Comparison of ENCODE assay signal across 10 cellular contexts in genomic region chr1:16183157-16183556, GRCh38. TPM values are rescaled to one million over a fixed set of nuclear protein-coding genes. Genes with fewer than 3 reads are reported as not detected.
A peak's percentile ranks its signal among the peaks of the same experiment; 100 is the strongest.
DNase-seq lines count a peak whose midpoint lies in the region; FAIRE-seq and TF ChIP-seq lines count a peak whose summit lies in the region.
"Had no signal": no experiment of that assay in that cellular context is flagged by ENCODE, and none has a peak within 500 bp of the region (broad histone marks: within the 10 kb centered on the region; RNA-seq: fewer than 3 reads in every experiment).

No MANE protein-coding gene starts in this region.

- H3K4me3 Mint-ChIP-seq in astrocyte (ENCODE audit: unreplicated experiment) (no peak overlapping the region), CD14-positive monocyte (no peak overlapping the region)
- H3K4me3 Mint-ChIP-seq in activated CD4-positive, alpha-beta T cell treated with anti-CD3 and anti-CD28 coated beads, Interleukin-2, amount 10 ng/mL, durations not matched to agents 24 days and 14 days, result no peak overlapping the region

- FAIRE-seq in astrocyte (lab: Jason Lieb, UNC), result no peak
- FAIRE-seq: G401.6, GM19239 had no signal

- no peak overlapping the region for H3K4me3 ChIP-seq in astrocyte (ENCODE audit: insufficient read depth, low read depth, low read length)
- no peak overlapping the region for H3K4me3 ChIP-seq in thyroid gland (replicated peaks in 1 of 3)

- H3K27ac ChIP-seq in astrocyte (ENCODE audit: low read depth, low read length) (no peak overlapping the region), thyroid gland (peak overlapping the region in 2 of 3 donors; percentile 43 to 92)

- H3K9me3 Mint-ChIP-seq in astrocyte (ENCODE audit: unreplicated experiment), result no peaks in the 10 kb centered on the region
- H3K9me3 Mint-ChIP-seq in activated CD4-positive, alpha-beta T cell treated with anti-CD3 and anti-CD28 coated beads, Interleukin-2, amount 10 ng/mL, durations not matched to agents 24 days and 14 days, result no peaks in the 10 kb centered on the region
- peaks cover 0 to under 1% (median 0%) of the 10 kb centered on the region in 7 donors for H3K9me3 Mint-ChIP-seq in CD14-positive monocyte

- H3K36me3 ChIP-seq in astrocyte (ENCODE audit: insufficient read depth, low read length), result no peaks in the 10 kb centered on the region
- no peaks in the 10 kb centered on the region for H3K36me3 ChIP-seq in thyroid gland

- H3K79me2 ChIP-seq in astrocyte (ENCODE audit: insufficient read depth, low read length), result no peaks in the 10 kb centered on the region

- H3K4me1 Mint-ChIP-seq in astrocyte (ENCODE audit: low read depth, unreplicated experiment) (peaks cover 31% of the 10 kb centered on the region), CD14-positive monocyte (no peaks in the 10 kb centered on the region)
- H3K4me1 Mint-ChIP-seq in activated CD4-positive, alpha-beta T cell treated with anti-CD3 and anti-CD28 coated beads, Interleukin-2, amount 10 ng/mL, durations not matched to agents 24 days and 14 days, result no peaks in the 10 kb centered on the region

- WGBS in thyroid gland, 2 donors, result 37% methylated on average over 13 of the region's 13 CpGs

- H3K27me3 Mint-ChIP-seq in astrocyte (ENCODE audit: low read depth, unreplicated experiment) (no peaks in the 10 kb centered on the region), CD14-positive monocyte (ENCODE audit: low read depth in 3 of 3) (peaks cover 0 to 5% (median 0%) of the 10 kb centered on the region in 3 donors)
- peaks cover 2% of the 10 kb centered on the region for H3K27me3 Mint-ChIP-seq in activated CD4-positive, alpha-beta T cell treated with anti-CD3 and anti-CD28 coated beads, Interleukin-2, amount 10 ng/mL, durations not matched to agents 24 days and 14 days

- no peaks in the 10 kb centered on the region for H3K36me3 Mint-ChIP-seq in astrocyte (ENCODE audit: low read depth, unreplicated experiment)
- no peaks in the 10 kb centered on the region for H3K36me3 Mint-ChIP-seq in activated CD4-positive, alpha-beta T cell treated with anti-CD3 and anti-CD28 coated beads, Interleukin-2, amount 10 ng/mL, durations not matched to agents 24 days and 14 days (ENCODE audit: low read depth)
- H3K36me3 Mint-ChIP-seq in CD14-positive monocyte, result no peaks in the 10 kb centered on the region

- no peaks in the 10 kb centered on the region for H4K20me1 ChIP-seq in astrocyte (ENCODE audit: insufficient read depth, low read length)

- DNase-seq in HT-29 (ENCODE audit: low spot score), result peak; percentile 79
- DNase-seq in astrocyte (ENCODE audit: low read depth), result peak; percentile 92
- DNase-seq in islet precursor cell, result peak; percentile 38
- DNase-seq in thyroid gland, result peak; percentile 73 to 81
- DNase-seq in activated CD4-positive, alpha-beta T cell treated with anti-CD3 and anti-CD28 coated beads, Interleukin-2, amount 10 ng/mL, durations not matched to agents 24 days and 14 days, result no peak
- no peak for DNase-seq in CD14-positive monocyte (ENCODE audit: low spot score)
- DNase-seq in NCI-H2171 treated with DMSO at 0.1 percent for 48 hours (lab: John Stamatoyannopoulos, UW), result no peak
- DNase-seq: amniotic stem cell had no signal

- H3K4me2 ChIP-seq in astrocyte (ENCODE audit: low read length), result no peak overlapping the region

- no peak overlapping the region for H3K9ac ChIP-seq in astrocyte (ENCODE audit: low read length)

- no peaks in the 10 kb centered on the region for H3K9me3 ChIP-seq in astrocyte (ENCODE audit: insufficient read depth, low read depth, low read length)
- H3K9me3 ChIP-seq in thyroid gland, result no peaks in the 10 kb centered on the region

- no peak for TF ChIP-seq POLR2A in thyroid gland (IDR thresholded peaks at IDR 0.05)

- intact Hi-C loops in thyroid gland (cut with DNase I) (no loop called here), CD14-positive monocyte (cut with micrococcal nuclease) (loop anchor here (10.0 kb wide), 2 partner anchors 168 to 178 kb away; partner anchors contain the start of genes HSPB7 (in 1 of the 2) and SRARP (in 1 of the 2))
- intact Hi-C loops in activated CD4-positive, alpha-beta T cell treated with anti-CD3 and anti-CD28 coated beads, Interleukin-2, amount 10 ng/mL, durations not matched to agents 24 days and 14 days (cut with micrococcal nuclease), result no loop called here

- H3K27me3 ChIP-seq in astrocyte (ENCODE audit: insufficient read depth, low read length) (no peaks in the 10 kb centered on the region), thyroid gland (no peaks in the 10 kb centered on the region)

- H3K27ac Mint-ChIP-seq in astrocyte (ENCODE audit: unreplicated experiment) (no peak overlapping the region), CD14-positive monocyte (peak overlapping the region in 1 of 7 donors; percentile 5)
- H3K27ac Mint-ChIP-seq in activated CD4-positive, alpha-beta T cell treated with anti-CD3 and anti-CD28 coated beads, Interleukin-2, amount 10 ng/mL, durations not matched to agents 24 days and 14 days, result no peak overlapping the region

- H3K4me1 ChIP-seq in astrocyte (ENCODE audit: insufficient read depth, low read length), result peaks cover 37% of the 10 kb centered on the region
- H3K4me1 ChIP-seq in thyroid gland, result peaks cover 10 to 39% of the 10 kb centered on the region in 2 donors

- no peak overlapping the region for H2AFZ ChIP-seq in astrocyte (ENCODE audit: low read depth, low read length)

- TF ChIP-seq CTCF in astrocyte (IDR thresholded peaks at IDR 0.05; ENCODE audit: insufficient read depth, low read depth, low read length) (no peak), thyroid gland (IDR thresholded peaks at IDR 0.05) (no peak), CD14-positive monocyte (IDR thresholded peaks at IDR 0.05) (no peak)

RNA-seq across cellular contexts. Expression of gene EPHA2, which starts 27.3 kb away (rescaled TPM):
- total RNA-seq in HT-29 (2014; rRNA removed; shearing (Covaris generic)), result 302 and 331 TPM in 2 replicates
- total RNA-seq in astrocyte (117 and 140 TPM in 2 replicates), thyroid gland (10 to 100 TPM; 22.3 to 53.2 (median 29.3) TPM)
- not detected in 2 replicates for total RNA-seq in activated CD4-positive, alpha-beta T cell treated with anti-CD3 and anti-CD28 coated beads, Interleukin-2, amount 10 ng/mL, durations not matched to agents 24 days and 14 days
- not detected for polyA plus RNA-seq in CD14-positive monocyte

RNA-seq across cellular contexts. Expression of gene ARHGEF19, which starts 29.3 kb away (rescaled TPM):
- total RNA-seq in HT-29 (2014; rRNA removed; shearing (Covaris generic)), result 15.8 and 15.9 TPM in 2 replicates
- total RNA-seq in astrocyte (5.7 and 7.4 TPM in 2 replicates), thyroid gland (10 to 100 TPM; 11.9 to 32.3 (median 17.5) TPM)
- total RNA-seq in activated CD4-positive, alpha-beta T cell treated with anti-CD3 and anti-CD28 coated beads, Interleukin-2, amount 10 ng/mL, durations not matched to agents 24 days and 14 days, result 8.5 and 8.8 TPM in 2 replicates
- 1 to 10 TPM; 2.2 to 2.3 TPM for polyA plus RNA-seq in CD14-positive monocyte

RNA-seq across cellular contexts. Expression of gene CPLANE2, which starts 53.8 kb away (rescaled TPM):
- 16.3 and 25.7 TPM in 2 replicates for total RNA-seq in HT-29 (2014; rRNA removed; shearing (Covaris generic))
- total RNA-seq in astrocyte, result 8.2 and 8.6 TPM in 2 replicates
- total RNA-seq in thyroid gland, result 10 to 100 TPM in 3 of 4 donors, 1 to 10 TPM in 1; 4.3 to 21.8 (median 15.3) TPM
- total RNA-seq in activated CD4-positive, alpha-beta T cell treated with anti-CD3 and anti-CD28 coated beads, Interleukin-2, amount 10 ng/mL, durations not matched to agents 24 days and 14 days, result 4.8 and 6.1 TPM in 2 replicates
- 1 to 10 TPM in 1 of 2 donors, under 1 TPM in 1; 0.54 to 1.4 TPM for polyA plus RNA-seq in CD14-positive monocyte

Comparison
In these comparisons a context has a peak if more than half of its experiments do, and no peak if none do; other contexts are left out.
1. DNase-seq: peak in HT-29 (single experiment), astrocyte (single experiment), islet precursor cell (single experiment) and thyroid gland (2 of 2); none in activated CD4-positive, alpha-beta T cell treated with anti-CD3 and anti-CD28 coated beads, Interleukin-2, amount 10 ng/mL, durations not matched to agents 24 days and 14 days (single experiment), CD14-positive monocyte (single experiment) and NCI-H2171 treated with DMSO at 0.1 percent for 48 hours (single experiment).
2. RNA of gene EPHA2, which starts 27.3 kb away (total RNA-seq): 302 to 331 TPM in HT-29, 117 to 140 TPM in astrocyte and 22.3 to 53.2 TPM in thyroid gland; not detected in activated CD4-positive, alpha-beta T cell treated with anti-CD3 and anti-CD28 coated beads, Interleukin-2, amount 10 ng/mL, durations not matched to agents 24 days and 14 days; every median in the first group is over 10 times any median in the second.
3. intact Hi-C loops: an anchor here in CD14-positive monocyte (10.0 kb wide); none called in thyroid gland and activated CD4-positive, alpha-beta T cell treated with anti-CD3 and anti-CD28 coated beads, Interleukin-2, amount 10 ng/mL, durations not matched to agents 24 days and 14 days.